ENCODE assay signal across 1 cellular context in the genomic region with DNA sequence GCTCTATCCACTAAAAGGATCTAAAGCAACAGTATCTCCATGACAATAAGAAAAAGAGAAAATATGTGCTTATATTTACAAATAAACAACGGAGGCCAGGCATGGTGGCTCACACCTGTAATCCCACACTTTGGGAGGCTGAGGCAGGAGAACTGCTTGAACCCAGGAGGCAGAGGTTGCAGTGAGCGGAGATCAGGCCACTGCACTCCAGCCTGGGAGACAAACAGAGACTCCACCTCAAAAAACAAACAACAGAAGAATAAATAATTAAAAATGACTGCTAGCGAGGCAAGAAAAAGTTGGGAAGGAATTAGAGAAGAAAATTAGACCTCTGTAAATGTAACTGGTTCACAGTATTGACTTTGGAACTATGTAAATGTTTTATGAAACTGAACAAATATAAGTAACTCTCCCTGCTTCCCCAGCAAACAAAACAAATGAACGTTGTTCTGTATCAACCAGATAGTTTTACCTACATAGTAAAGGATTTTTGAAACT.
TF ChIP-seq lines count a peak whose summit lies in the region.

No MANE protein-coding gene starts in this region.

TF ChIP-seq in HepG2, 621 proteins besides CTCF, POLR2A, EP300 and RAD21 (continued from another document):
- TF ChIP-seq, protein P1, sequence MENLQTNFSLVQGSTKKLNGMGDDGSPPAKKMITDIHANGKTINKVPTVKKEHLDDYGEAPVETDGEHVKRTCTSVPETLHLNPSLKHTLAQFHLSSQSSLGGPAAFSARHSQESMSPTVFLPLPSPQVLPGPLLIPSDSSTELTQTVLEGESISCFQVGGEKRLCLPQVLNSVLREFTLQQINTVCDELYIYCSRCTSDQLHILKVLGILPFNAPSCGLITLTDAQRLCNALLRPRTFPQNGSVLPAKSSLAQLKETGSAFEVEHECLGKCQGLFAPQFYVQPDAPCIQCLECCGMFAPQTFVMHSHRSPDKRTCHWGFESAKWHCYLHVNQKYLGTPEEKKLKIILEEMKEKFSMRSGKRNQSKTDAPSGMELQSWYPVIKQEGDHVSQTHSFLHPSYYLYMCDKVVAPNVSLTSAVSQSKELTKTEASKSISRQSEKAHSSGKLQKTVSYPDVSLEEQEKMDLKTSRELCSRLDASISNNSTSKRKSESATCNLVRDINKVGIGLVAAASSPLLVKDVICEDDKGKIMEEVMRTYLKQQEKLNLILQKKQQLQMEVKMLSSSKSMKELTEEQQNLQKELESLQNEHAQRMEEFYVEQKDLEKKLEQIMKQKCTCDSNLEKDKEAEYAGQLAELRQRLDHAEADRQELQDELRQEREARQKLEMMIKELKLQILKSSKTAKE (CRISPR knock-in tag; IDR thresholded peaks at IDR 0.05; ENCODE audit: borderline replicate concordance) = no peak
TF ChIP-seq in HepG2: peak in this region for 91.
